Comparison of ENCODE assay signal across 1 cellular context in genomic region chr1:18643154-18644012, GRCh38.
TF ChIP-seq lines count a peak whose summit lies in the region.

No MANE protein-coding gene starts in this region.

TF ChIP-seq in H1, 55 proteins besides CTCF, POLR2A, EP300 and RAD21 (continued from another document):
- TF ChIP-seq SP2 (IDR thresholded peaks at IDR 0.05; ENCODE audit: low read length) (no peak), TAF7 (optimal IDR thresholded peaks at IDR 0.05; ENCODE audit: borderline replicate concordance, low read depth, low read length) (no peak), CEBPB (IDR thresholded peaks at IDR 0.05; ENCODE audit: low read depth, low read length) (no peak), TBP (IDR thresholded peaks at IDR 0.05; ENCODE audit: low read depth, low read length) (no peak), TCF12 (IDR thresholded peaks at IDR 0.05; ENCODE audit: low read depth, low read length) (0 out of 2 replicates have a peak, but pooled peaks have one; percentile 2), ASH2L (IDR thresholded peaks at IDR 0.05; ENCODE audit: low read length) (peak; percentile 65), SUZ12 (IDR thresholded peaks at IDR 0.05; ENCODE audit: low read length) (peak; percentile 92), SIN3A (conservative IDR thresholded peaks at IDR 0.05 in 1 of 2, IDR thresholded peaks at IDR 0.05 in 1 of 2; ENCODE audit: low read depth in 1 of 2, low read length in 2 of 2) (no peak), JUND (IDR thresholded peaks at IDR 0.05; ENCODE audit: low read length) (no peak)
